ENCODE assay signal across 8 cellular contexts in the genomic region with DNA sequence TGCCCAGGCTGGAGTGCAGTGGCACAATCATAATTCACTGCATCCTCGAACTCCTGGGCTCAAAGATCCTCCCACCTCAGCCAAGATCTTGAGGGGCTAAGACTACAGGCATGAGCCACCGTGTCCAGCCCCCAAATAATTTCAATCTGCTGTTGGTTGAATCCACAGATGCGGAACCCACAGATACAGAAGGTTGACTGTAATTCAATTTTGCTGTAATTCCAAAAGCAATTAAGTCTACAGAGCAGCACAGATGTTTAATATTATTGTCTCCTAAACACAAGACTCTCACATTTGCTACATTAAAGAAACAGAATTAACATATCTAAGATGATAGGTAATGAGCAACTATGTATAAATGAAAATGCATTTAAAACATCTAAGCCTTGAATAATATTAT.
"Had no signal": no experiment of that assay in that cellular context is flagged by ENCODE, and none has a peak within 500 bp of the region (broad histone marks: within the 10 kb centered on the region; RNA-seq: fewer than 3 reads in every experiment).

No MANE protein-coding gene starts in this region.

- DNase-seq: GM23248, GOT3, H7, HFFc6, IMR-90 had no signal

- H3K4me3 ChIP-seq: GM23248, HAP-1, K562 had no signal

- H3K36me3 ChIP-seq: HAP-1 had no signal

- H3K9ac ChIP-seq: GM23248 had no signal

- H2AFZ ChIP-seq: GM23248 had no signal

- ATAC-seq: HCT116, K562 had no signal

- H3K9me3 ChIP-seq: HAP-1 had no signal

- H3K27ac ChIP-seq: GM23248 had no signal
